Comparison of ENCODE assay signal across 8 cellular contexts in genomic region chr7:2237109-2237602, GRCh38. TPM values are rescaled to one million over a fixed set of nuclear protein-coding genes. Genes with fewer than 3 reads are reported as not detected.
DNase-seq lines count a peak whose midpoint lies in the region; ATAC-seq and FAIRE-seq lines count a peak whose summit lies in the region.

No MANE protein-coding gene starts in this region.

- FAIRE-seq in frontal cortex (lab: Jason Lieb, UNC), result no peak

- DNase-seq in activated T-cell treated with anti-CD3 and anti-CD28 coated beads, Interleukin-2, amount 50 U/mL, for 24 hours, result no peak
- no peak for DNase-seq in activated T-cell treated with anti-CD3 and anti-CD28 coated beads for 4 hours
- peak; percentile 96 for DNase-seq in SKM-1 treated with dmso at 0.1 percent for 144 hours (lab: John Stamatoyannopoulos, UW; ENCODE audit: unreplicated experiment)
- DNase-seq in medulla oblongata (ENCODE audit: extremely low spot score), result peak; percentile 87
- no peak for DNase-seq in posterior vena cava (ENCODE audit: low spot score)
- DNase-seq in frontal cortex (ENCODE audit: low spot score in 2 of 2), result no peak
- DNase-seq in T-helper 9 cell, result no peak

- H3K27me3 Mint-ChIP-seq in activated T-cell treated with anti-CD3 and anti-CD28 coated beads, Interleukin-2, amount 50 U/mL, for 24 hours, result no peaks in the 10 kb centered on the region

- H3K36me3 Mint-ChIP-seq in activated T-cell treated with anti-CD3 and anti-CD28 coated beads, Interleukin-2, amount 50 U/mL, for 24 hours (ENCODE audit: low read depth), result peaks cover 82% of the 10 kb centered on the region

- peak; percentile 43 for ATAC-seq in HG03045 (IDR thresholded peaks at IDR 0.05; ENCODE audit: unreplicated experiment)

- H3K4me3 Mint-ChIP-seq in activated T-cell treated with anti-CD3 and anti-CD28 coated beads, Interleukin-2, amount 50 U/mL, for 24 hours, result no peak overlapping the region

- peaks cover 27% of the 10 kb centered on the region for H3K4me1 Mint-ChIP-seq in activated T-cell treated with anti-CD3 and anti-CD28 coated beads, Interleukin-2, amount 50 U/mL, for 24 hours (ENCODE audit: low read depth)

- H3K27ac Mint-ChIP-seq in activated T-cell treated with anti-CD3 and anti-CD28 coated beads, Interleukin-2, amount 50 U/mL, for 24 hours, result peak overlapping the region; percentile 50

- no peaks in the 10 kb centered on the region for H3K9me3 Mint-ChIP-seq in activated T-cell treated with anti-CD3 and anti-CD28 coated beads, Interleukin-2, amount 50 U/mL, for 24 hours

- intact Hi-C loops in posterior vena cava (cut with DNase I), result no loop called here

RNA-seq across cellular contexts. Expression of gene MAD1L1, which starts 4.4 kb away (rescaled TPM):
- total RNA-seq in posterior vena cava (10 to 100 TPM; 17.3 to 24.7 TPM), frontal cortex (37.1 TPM)

RNA-seq across cellular contexts. Expression of gene MRM2, which starts 4.8 kb away (rescaled TPM):
- total RNA-seq in posterior vena cava (10 to 100 TPM; 12.3 to 15.6 TPM), frontal cortex (15.9 TPM)

RNA-seq across cellular contexts. Expression of gene NUDT1, which starts 4.9 kb away (rescaled TPM):
- total RNA-seq in posterior vena cava, result 10 to 100 TPM; 12.4 to 18.6 TPM
- total RNA-seq in frontal cortex, result 15.5 TPM

Comparison
In these comparisons a context has a peak if more than half of its experiments do, and no peak if none do; other contexts are left out.
1. DNase-seq: peak in SKM-1 treated with dmso at 0.1 percent for 144 hours (single experiment) and medulla oblongata (single experiment); none in activated T-cell treated with anti-CD3 and anti-CD28 coated beads, Interleukin-2, amount 50 U/mL, for 24 hours (single experiment), activated T-cell treated with anti-CD3 and anti-CD28 coated beads for 4 hours (single experiment), posterior vena cava (single experiment), frontal cortex (0 of 2) and T-helper 9 cell (single experiment).